ENCODE assay signal across 8 cellular contexts in the genomic region with DNA sequence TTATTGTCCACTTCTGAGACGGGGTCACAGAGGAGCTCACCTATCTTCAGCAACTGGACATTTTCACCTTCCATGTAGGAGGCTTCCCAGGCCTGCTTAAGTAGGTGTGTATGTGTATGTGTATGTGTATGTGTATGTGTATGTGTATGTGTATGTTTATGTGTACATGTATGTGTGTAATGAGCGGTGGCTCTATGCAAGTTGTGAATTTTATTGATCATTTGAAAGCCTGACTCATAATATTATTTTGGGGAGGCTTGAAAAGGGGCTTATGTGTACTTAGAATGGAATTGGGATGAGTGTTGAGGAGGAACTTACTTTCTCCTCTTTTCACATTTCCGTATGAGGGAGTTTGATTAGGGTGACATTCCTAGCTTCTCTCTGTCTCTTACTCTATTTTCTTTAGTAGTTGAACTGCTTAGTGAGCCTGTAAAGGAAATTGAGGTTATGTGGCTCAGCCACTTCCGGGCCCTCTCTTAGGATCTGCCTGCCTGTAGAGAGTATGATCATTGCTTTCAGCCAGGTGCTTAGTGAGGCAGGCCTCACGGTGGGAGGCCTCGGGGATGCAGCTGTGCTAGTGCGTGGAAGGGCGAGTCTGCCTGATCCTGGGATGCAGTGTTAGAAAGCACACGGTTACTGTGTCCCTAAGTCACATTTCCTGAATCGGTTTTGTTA.
DNase-seq lines count a peak whose midpoint lies in the region; ATAC-seq and TF ChIP-seq lines count a peak whose summit lies in the region.

No MANE protein-coding gene starts in this region.

- no peaks in the 10 kb centered on the region for H3K9me3 ChIP-seq in CD4-positive, alpha-beta memory T cell (ENCODE audit: control insufficient read depth in 1 of 2, low read length in 2 of 2)
- no peaks in the 10 kb centered on the region for H3K9me3 ChIP-seq in WERI-Rb-1 (ENCODE audit: severe bottlenecking)

- no peak for TF ChIP-seq CTCF in WTC11 (IDR thresholded peaks at IDR 0.05)
- TF ChIP-seq CTCF in WERI-Rb-1 (IDR thresholded peaks at IDR 0.05; ENCODE audit: low read depth, low read length): no peak

- ATAC-seq in GM19463 (IDR thresholded peaks at IDR 0.05; ENCODE audit: unreplicated experiment): peak; percentile 61
- ATAC-seq in HG03520 (IDR thresholded peaks at IDR 0.05; ENCODE audit: unreplicated experiment): peak; percentile 63
- ATAC-seq in WTC11: peak; percentile 69
- no peak for ATAC-seq in HG03439 (IDR thresholded peaks at IDR 0.05; ENCODE audit: unreplicated experiment)

- H3K36me3 ChIP-seq in CD4-positive, alpha-beta memory T cell (ENCODE audit: insufficient read depth, low read length): no peaks in the 10 kb centered on the region
- no peaks in the 10 kb centered on the region for H3K36me3 ChIP-seq in WERI-Rb-1

- peak overlapping the region; percentile 85 to 98 (median 96) for H3K27ac Mint-ChIP-seq in CD4-positive, alpha-beta memory T cell
- H3K27ac Mint-ChIP-seq in WTC11: no peak overlapping the region

- POLR2A ChIA-PET in CD4-positive, alpha-beta memory T cell (lab: Charles Lee; ENCODE audit: partially characterized antibody): interaction anchor here (0.7 to 6.7 kb wide), 14 partner anchors 8 to 880 kb away, joined by 3 to 81 read pairs (median 6); a partner anchor contains a TSS
- POLR2A ChIA-PET in WTC11 (lab: Charles Lee): no interaction called here

- DNase-seq in CD4-positive, alpha-beta memory T cell: peak; percentile 77 to 88 (median 85)
- DNase-seq in WTC11 (ENCODE audit: low spot score) (peak; percentile 26), germinal center (ENCODE audit: low spot score) (peak; percentile 22), WERI-Rb-1 (no peak), NCI-H2196 (lab: John Stamatoyannopoulos, UW; ENCODE audit: unreplicated experiment) (no peak)

- H3K36me3 Mint-ChIP-seq in CD4-positive, alpha-beta memory T cell: no peaks in the 10 kb centered on the region
- no peaks in the 10 kb centered on the region for H3K36me3 Mint-ChIP-seq in WTC11

- CTCF ChIA-PET in CD4-positive, alpha-beta memory T cell (lab: Charles Lee; ENCODE audit: partially characterized antibody): interaction anchor here (1.7 to 15.6 kb wide), 5 partner anchors 8 to 112 kb away, joined by 7 to 311 read pairs (median 19); a partner anchor contains a TSS
- CTCF ChIA-PET in WTC11 (lab: Charles Lee): interaction anchor here (1.0 to 1.4 kb wide), 2 partner anchors 65 to 66 kb away, joined by 3 read pairs; no protein-coding TSS in a partner anchor

- H3K27ac ChIP-seq in CD4-positive, alpha-beta memory T cell (ENCODE audit: low read depth, low read length): peak overlapping the region; percentile 22
- H3K27ac ChIP-seq in WERI-Rb-1: no peak overlapping the region

- no peaks in the 10 kb centered on the region for H3K27me3 Mint-ChIP-seq in CD4-positive, alpha-beta memory T cell
- peaks cover 5% of the 10 kb centered on the region for H3K27me3 Mint-ChIP-seq in WTC11 (ENCODE audit: low read depth)

- peaks cover 53% of the 10 kb centered on the region for H3K4me1 ChIP-seq in CD4-positive, alpha-beta memory T cell (ENCODE audit: insufficient read depth, low read length)

- peaks cover 0 to 2% (median 0%) of the 10 kb centered on the region in 8 donors for H3K9me3 Mint-ChIP-seq in CD4-positive, alpha-beta memory T cell
- H3K9me3 Mint-ChIP-seq in WTC11: peaks cover 22% of the 10 kb centered on the region

- peaks cover 41 to 64% (median 55%) of the 10 kb centered on the region in 4 donors for H3K4me1 Mint-ChIP-seq in CD4-positive, alpha-beta memory T cell
- peaks cover 20% of the 10 kb centered on the region for H3K4me1 Mint-ChIP-seq in WTC11

- peak overlapping the region; percentile 64 to 91 (median 84) for H3K4me3 Mint-ChIP-seq in CD4-positive, alpha-beta memory T cell
- H3K4me3 Mint-ChIP-seq in WTC11: no peak overlapping the region

- peak overlapping the region in 1 of 2 donors; percentile 5 for H3K4me3 ChIP-seq in CD4-positive, alpha-beta memory T cell (ENCODE audit: low read length in 2 of 2)
- H3K4me3 ChIP-seq in WERI-Rb-1 (ENCODE audit: low read depth, low read length): no peak overlapping the region

- intact Hi-C loops in CD4-positive, alpha-beta memory T cell (cut with micrococcal nuclease): loop anchor here (1.0 kb wide), 2 partner anchors 10 to 17 kb away; no protein-coding TSS in a partner anchor

- H3K27me3 ChIP-seq in CD4-positive, alpha-beta memory T cell (ENCODE audit: insufficient read depth, low read length): no peaks in the 10 kb centered on the region
- H3K27me3 ChIP-seq in WERI-Rb-1 (ENCODE audit: insufficient read depth, low read depth, severe bottlenecking): no peaks in the 10 kb centered on the region

TF ChIP-seq in WTC11, 78 proteins besides CTCF, POLR2A, EP300 and RAD21:
- TF ChIP-seq ZNF423 (CRISPR knock-in tag; IDR thresholded peaks at IDR 0.05) (0 out of 2 replicates have a peak, but pooled peaks have one; percentile 1), NR1H2 (CRISPR knock-in tag; IDR thresholded peaks at IDR 0.05) (no peak)

Comparison
In these comparisons a context has a peak if more than half of its experiments do, and no peak if none do; other contexts are left out.
1. DNase-seq: peak in CD4-positive, alpha-beta memory T cell (5 of 5), WTC11 (single experiment) and germinal center (single experiment); none in WERI-Rb-1 (single experiment) and NCI-H2196 (single experiment).